1 cellular context compared by ENCODE assay signal in the genomic region with DNA sequence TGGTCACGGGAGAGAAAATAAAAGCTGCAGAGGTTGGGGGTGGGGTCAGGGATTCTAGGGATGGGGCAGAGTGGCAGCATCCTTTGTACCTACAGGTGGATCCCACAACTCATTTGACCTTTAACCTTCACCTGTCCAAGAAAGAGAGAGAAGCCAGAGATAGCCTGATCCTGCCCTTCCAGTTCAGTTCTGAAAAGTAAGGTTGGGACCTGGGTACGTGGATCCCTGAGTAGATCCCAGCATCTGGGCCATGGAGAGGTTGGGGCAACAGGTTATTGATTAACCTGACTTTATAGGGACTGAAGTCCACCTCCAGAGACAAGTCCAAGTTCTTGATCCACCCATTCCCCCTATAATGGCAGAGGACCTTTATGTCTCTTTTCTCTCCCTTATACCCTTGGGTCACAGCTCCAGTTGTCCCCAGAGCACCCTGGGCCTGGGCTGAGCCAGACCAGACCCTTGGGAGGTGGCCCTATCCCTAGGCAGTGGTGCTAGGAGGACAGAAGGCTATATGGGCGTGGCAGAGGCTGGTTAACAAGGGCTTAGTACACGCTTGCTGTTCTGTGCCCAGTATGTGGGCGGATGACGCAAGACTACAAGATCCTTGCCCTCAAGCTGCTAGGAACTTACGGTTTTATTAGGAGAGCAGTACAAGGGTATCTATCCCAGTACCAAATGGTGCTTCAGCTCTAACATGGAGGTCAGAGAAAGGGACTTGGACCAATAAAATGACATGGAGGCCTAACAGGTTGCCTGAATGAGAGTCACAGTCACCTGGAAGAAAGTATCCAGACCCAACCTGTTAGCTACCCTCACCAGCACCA.
TF ChIP-seq lines count a peak whose summit lies in the region.

No MANE protein-coding gene starts in this region.

TF ChIP-seq in HepG2, 621 proteins besides CTCF, POLR2A, EP300 and RAD21 (continues in another document):
- TF ChIP-seq ZNF274 (CRISPR knock-in tag; IDR thresholded peaks at IDR 0.05) = peak; percentile 61; the same call in 1 of the 2 replicates
- 0 out of 2 replicates have a peak, but pooled peaks have one; percentile 16 for TF ChIP-seq RCOR2 (CRISPR knock-in tag; IDR thresholded peaks at IDR 0.05)
- 0 out of 2 replicates have a peak, but pooled peaks have one; percentile 6 for TF ChIP-seq FOXA3 (CRISPR knock-in tag; IDR thresholded peaks at IDR 0.05)
- TF ChIP-seq, protein P1, sequence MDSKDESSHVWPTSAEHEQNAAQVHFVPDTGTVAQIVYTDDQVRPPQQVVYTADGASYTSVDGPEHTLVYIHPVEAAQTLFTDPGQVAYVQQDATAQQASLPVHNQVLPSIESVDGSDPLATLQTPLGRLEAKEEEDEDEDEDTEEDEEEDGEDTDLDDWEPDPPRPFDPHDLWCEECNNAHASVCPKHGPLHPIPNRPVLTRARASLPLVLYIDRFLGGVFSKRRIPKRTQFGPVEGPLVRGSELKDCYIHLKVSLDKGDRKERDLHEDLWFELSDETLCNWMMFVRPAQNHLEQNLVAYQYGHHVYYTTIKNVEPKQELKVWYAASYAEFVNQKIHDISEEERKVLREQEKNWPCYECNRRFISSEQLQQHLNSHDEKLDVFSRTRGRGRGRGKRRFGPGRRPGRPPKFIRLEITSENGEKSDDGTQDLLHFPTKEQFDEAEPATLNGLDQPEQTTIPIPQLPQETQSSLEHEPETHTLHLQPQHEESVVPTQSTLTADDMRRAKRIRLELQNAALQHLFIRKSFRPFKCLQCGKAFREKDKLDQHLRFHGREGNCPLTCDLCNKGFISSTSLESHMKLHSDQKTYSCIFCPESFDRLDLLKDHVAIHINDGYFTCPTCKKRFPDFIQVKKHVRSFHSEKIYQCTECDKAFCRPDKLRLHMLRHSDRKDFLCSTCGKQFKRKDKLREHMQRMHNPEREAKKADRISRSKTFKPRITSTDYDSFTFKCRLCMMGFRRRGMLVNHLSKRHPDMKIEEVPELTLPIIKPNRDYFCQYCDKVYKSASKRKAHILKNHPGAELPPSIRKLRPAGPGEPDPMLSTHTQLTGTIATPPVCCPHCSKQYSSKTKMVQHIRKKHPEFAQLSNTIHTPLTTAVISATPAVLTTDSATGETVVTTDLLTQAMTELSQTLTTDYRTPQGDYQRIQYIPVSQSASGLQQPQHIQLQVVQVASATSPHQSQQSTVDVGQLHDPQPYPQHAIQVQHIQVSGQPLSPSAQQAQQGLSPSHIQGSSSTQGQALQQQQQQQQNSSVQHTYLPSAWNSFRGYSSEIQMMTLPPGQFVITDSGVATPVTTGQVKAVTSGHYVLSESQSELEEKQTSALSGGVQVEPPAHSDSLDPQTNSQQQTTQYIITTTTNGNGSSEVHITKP (CRISPR knock-in tag; IDR thresholded peaks at IDR 0.05; ENCODE audit: low read depth) = no peak
- peak; percentile 12; the same call in 1 of the 2 replicates for TF ChIP-seq ZNF331 (CRISPR knock-in tag; IDR thresholded peaks at IDR 0.05)
- TF ChIP-seq, protein P2, sequence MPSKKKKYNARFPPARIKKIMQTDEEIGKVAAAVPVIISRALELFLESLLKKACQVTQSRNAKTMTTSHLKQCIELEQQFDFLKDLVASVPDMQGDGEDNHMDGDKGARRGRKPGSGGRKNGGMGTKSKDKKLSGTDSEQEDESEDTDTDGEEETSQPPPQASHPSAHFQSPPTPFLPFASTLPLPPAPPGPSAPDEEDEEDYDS (CRISPR knock-in tag; IDR thresholded peaks at IDR 0.05) = no peak; the same call in 1 of the 2 replicates
- peak; percentile 63; the same call in 1 of the 2 replicates for TF ChIP-seq CHD4 (IDR thresholded peaks at IDR 0.05; ENCODE audit: borderline replicate concordance, low read length)
- no peak for TF ChIP-seq ZNF263 (CRISPR knock-in tag; IDR thresholded peaks at IDR 0.05)
- 0 out of 2 replicates have a peak, but pooled peaks have one; percentile 48 for TF ChIP-seq KLF9 (CRISPR knock-in tag; IDR thresholded peaks at IDR 0.05; ENCODE audit: low read depth)
- peak; percentile 86 for TF ChIP-seq GATAD2A (CRISPR knock-in tag; IDR thresholded peaks at IDR 0.05)
- TF ChIP-seq SNAI1 (CRISPR knock-in tag; IDR thresholded peaks at IDR 0.05; ENCODE audit: borderline replicate concordance) = no peak
- TF ChIP-seq ZNF780A (CRISPR knock-in tag; IDR thresholded peaks at IDR 0.05) = no peak
- TF ChIP-seq, protein P3, sequence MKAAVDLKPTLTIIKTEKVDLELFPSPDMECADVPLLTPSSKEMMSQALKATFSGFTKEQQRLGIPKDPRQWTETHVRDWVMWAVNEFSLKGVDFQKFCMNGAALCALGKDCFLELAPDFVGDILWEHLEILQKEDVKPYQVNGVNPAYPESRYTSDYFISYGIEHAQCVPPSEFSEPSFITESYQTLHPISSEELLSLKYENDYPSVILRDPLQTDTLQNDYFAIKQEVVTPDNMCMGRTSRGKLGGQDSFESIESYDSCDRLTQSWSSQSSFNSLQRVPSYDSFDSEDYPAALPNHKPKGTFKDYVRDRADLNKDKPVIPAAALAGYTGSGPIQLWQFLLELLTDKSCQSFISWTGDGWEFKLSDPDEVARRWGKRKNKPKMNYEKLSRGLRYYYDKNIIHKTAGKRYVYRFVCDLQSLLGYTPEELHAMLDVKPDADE (CRISPR knock-in tag; IDR thresholded peaks at IDR 0.05) = no peak
- TF ChIP-seq, protein P4, sequence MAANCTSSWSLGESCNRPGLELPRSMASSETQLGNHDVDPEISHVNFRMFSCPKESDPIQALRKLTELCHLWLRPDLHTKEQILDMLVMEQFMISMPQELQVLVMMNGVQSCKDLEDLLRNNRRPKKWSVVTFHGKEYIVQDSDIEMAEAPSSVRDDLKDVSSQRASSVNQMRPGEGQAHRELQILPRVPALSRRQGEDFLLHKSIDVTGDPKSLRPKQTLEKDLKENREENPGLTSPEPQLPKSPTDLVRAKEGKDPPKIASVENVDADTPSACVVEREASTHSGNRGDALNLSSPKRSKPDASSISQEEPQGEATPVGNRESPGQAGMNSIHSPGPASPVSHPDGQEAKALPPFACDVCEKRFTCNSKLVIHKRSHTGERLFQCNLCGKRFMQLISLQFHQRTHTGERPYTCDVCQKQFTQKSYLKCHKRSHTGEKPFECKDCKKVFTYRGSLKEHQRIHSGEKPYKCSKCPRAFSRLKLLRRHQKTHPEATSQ (CRISPR knock-in tag; IDR thresholded peaks at IDR 0.05; ENCODE audit: borderline replicate concordance) = no peak
- TF ChIP-seq HOMEZ (CRISPR knock-in tag; IDR thresholded peaks at IDR 0.05; ENCODE audit: low read depth) = no peak
- TF ChIP-seq, protein P5, sequence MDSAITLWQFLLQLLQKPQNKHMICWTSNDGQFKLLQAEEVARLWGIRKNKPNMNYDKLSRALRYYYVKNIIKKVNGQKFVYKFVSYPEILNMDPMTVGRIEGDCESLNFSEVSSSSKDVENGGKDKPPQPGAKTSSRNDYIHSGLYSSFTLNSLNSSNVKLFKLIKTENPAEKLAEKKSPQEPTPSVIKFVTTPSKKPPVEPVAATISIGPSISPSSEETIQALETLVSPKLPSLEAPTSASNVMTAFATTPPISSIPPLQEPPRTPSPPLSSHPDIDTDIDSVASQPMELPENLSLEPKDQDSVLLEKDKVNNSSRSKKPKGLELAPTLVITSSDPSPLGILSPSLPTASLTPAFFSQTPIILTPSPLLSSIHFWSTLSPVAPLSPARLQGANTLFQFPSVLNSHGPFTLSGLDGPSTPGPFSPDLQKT (CRISPR knock-in tag; IDR thresholded peaks at IDR 0.05; ENCODE audit: borderline replicate concordance) = no peak
- TF ChIP-seq SAP130 (CRISPR knock-in tag; IDR thresholded peaks at IDR 0.05; ENCODE audit: low read depth) = peak; percentile 68
- TF ChIP-seq IRF2 (CRISPR knock-in tag; IDR thresholded peaks at IDR 0.05) = peak; percentile 43; the same call in 1 of the 2 replicates
- peak; percentile 95 for TF ChIP-seq SKI (IDR thresholded peaks at IDR 0.05; ENCODE audit: partially characterized antibody)
- TF ChIP-seq ZNF414 (CRISPR knock-in tag; IDR thresholded peaks at IDR 0.05) = no peak
- TF ChIP-seq, protein P6, sequence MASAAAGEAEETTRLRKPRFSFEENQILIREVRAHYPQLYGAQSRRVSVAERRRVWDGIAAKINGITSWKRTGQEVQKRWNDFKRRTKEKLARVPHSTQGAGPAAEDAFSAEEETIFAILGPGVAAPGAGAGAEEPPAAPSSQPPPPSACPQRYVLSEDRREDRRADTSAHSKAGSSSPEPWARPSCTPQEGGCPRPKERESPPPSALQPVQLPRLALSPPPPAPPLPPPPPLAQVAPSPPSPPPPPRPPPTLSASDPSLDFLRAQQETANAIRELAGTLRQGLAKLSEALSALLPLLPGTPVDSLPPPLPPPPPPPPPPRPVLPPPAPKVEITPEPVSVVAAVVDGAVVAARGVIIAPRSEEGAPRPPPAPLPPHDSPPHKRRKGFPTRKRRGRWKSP (CRISPR knock-in tag; IDR thresholded peaks at IDR 0.05) = peak; percentile 71; the same call in 1 of the 2 replicates
- TF ChIP-seq MXD4 (CRISPR knock-in tag; IDR thresholded peaks at IDR 0.05) = no peak
- TF ChIP-seq, protein P7, sequence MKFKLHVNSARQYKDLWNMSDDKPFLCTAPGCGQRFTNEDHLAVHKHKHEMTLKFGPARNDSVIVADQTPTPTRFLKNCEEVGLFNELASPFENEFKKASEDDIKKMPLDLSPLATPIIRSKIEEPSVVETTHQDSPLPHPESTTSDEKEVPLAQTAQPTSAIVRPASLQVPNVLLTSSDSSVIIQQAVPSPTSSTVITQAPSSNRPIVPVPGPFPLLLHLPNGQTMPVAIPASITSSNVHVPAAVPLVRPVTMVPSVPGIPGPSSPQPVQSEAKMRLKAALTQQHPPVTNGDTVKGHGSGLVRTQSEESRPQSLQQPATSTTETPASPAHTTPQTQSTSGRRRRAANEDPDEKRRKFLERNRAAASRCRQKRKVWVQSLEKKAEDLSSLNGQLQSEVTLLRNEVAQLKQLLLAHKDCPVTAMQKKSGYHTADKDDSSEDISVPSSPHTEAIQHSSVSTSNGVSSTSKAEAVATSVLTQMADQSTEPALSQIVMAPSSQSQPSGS (CRISPR knock-in tag; IDR thresholded peaks at IDR 0.05) = no peak; the same call in none of the 2 replicates
- TF ChIP-seq ZNF703 (CRISPR knock-in tag; IDR thresholded peaks at IDR 0.05; ENCODE audit: borderline replicate concordance) = no peak
- TF ChIP-seq ZNF766 (CRISPR knock-in tag; IDR thresholded peaks at IDR 0.05; ENCODE audit: borderline replicate concordance) = no peak
- TF ChIP-seq ZNF570 (CRISPR knock-in tag; IDR thresholded peaks at IDR 0.05; ENCODE audit: borderline replicate concordance) = no peak
- no peak for TF ChIP-seq MLLT10 (CRISPR knock-in tag; IDR thresholded peaks at IDR 0.05)
- no peak for TF ChIP-seq ZBTB49 (CRISPR knock-in tag; IDR thresholded peaks at IDR 0.05; ENCODE audit: borderline replicate concordance)
- TF ChIP-seq ZKSCAN1 (IDR thresholded peaks at IDR 0.05; ENCODE audit: low read length) = no peak
- no peak for TF ChIP-seq ZNF230 (CRISPR knock-in tag; IDR thresholded peaks at IDR 0.05)
- TF ChIP-seq ZNF337 (CRISPR knock-in tag; IDR thresholded peaks at IDR 0.05; ENCODE audit: borderline replicate concordance, low read depth) = no peak
- peak; percentile 80; the same call in 1 of the 2 replicates for TF ChIP-seq ZNF280D (CRISPR knock-in tag; IDR thresholded peaks at IDR 0.05)
